Comparison of ENCODE assay signal across 24 cellular contexts in the genomic region with DNA sequence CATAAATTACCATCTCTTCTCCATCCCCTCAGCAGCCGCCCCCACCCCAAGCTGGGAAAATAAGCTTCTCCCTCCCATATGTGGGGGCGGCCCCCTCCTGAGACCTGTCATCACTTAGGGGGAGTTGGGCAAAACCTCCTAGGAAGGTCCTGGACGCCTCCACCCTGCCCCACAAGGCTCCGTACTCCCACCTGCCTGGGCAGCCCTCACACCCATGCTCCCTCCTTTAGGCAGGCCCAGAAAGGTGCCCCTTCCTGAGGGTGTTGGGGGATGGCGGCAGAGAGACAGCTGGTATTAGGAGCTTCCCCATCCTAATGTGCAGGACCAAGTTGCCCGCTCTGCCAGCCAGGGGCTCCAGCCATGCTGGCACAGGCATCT. TPM values are rescaled to one million over a fixed set of nuclear protein-coding genes. Genes with fewer than 3 reads are reported as not detected.
DNase-seq lines count a peak whose midpoint lies in the region; ATAC-seq and TF ChIP-seq lines count a peak whose summit lies in the region.
"Had no signal": no experiment of that assay in that cellular context is flagged by ENCODE, and none has a peak within 500 bp of the region (broad histone marks: within the 10 kb centered on the region; RNA-seq: fewer than 3 reads in every experiment).

No MANE protein-coding gene starts in this region.

- no peaks in the 10 kb centered on the region for H3K9me3 ChIP-seq in cardiac muscle cell (ENCODE audit: low read depth)
- H3K9me3 ChIP-seq in heart left ventricle, result no peaks in the 10 kb centered on the region
- no peaks in the 10 kb centered on the region for H3K9me3 ChIP-seq in T-helper 17 cell (ENCODE audit: control insufficient read depth, low read length, poor library complexity, severe bottlenecking)
- H3K9me3 ChIP-seq in muscle layer of colon (ENCODE audit: low read length), result no peaks in the 10 kb centered on the region
- no peaks in the 10 kb centered on the region for H3K9me3 ChIP-seq in uterus

- ATAC-seq in heart left ventricle, result no peak
- ATAC-seq in T-helper 17 cell, result no peak

- WGBS in heart left ventricle, 4 donors, result 87 to 97% (median 94%) methylated on average over 5 to 6 of the region's 6 CpGs

- H3K36me3 ChIP-seq in cardiac muscle cell, result no peaks in the 10 kb centered on the region
- H3K36me3 ChIP-seq in heart left ventricle, result no peaks in the 10 kb centered on the region
- no peaks in the 10 kb centered on the region for H3K36me3 ChIP-seq in muscle layer of colon (ENCODE audit: insufficient read depth, low read length)
- H3K36me3 ChIP-seq in uterus, result no peaks in the 10 kb centered on the region

- peak overlapping the region; percentile 21 for H3K27ac Mint-ChIP-seq in T-helper 17 cell

- H3K4me1 ChIP-seq in cardiac muscle cell (ENCODE audit: low read depth) (peaks cover 53% of the 10 kb centered on the region), heart left ventricle (peaks cover 0 to 47% (median 34%) of the 10 kb centered on the region in 12 donors), muscle layer of colon (ENCODE audit: insufficient read depth, low read length) (peaks cover 38% of the 10 kb centered on the region), uterus (peaks cover 8 to 15% of the 10 kb centered on the region in 2 donors)

- intact Hi-C loops in heart left ventricle (cut with DNase I) (loop anchor here in 9 of 10 donors (5.0 to 10.0 kb wide), 3 partner anchors 58 to 183 kb away; partner anchors contain the start of gene STUM (in 5 of the 9)), uterus (cut with DNase I; ENCODE audit: low total_unique reads) (loop anchor here (10.0 kb wide), 1 partner anchor 61 kb away; the partner anchor contains the start of gene STUM)

- peak overlapping the region; percentile 76 for H3K27ac ChIP-seq in cardiac muscle cell
- H3K27ac ChIP-seq in heart left ventricle, result no peak overlapping the region
- H3K27ac ChIP-seq in muscle layer of colon (ENCODE audit: low read depth, low read length), result peak overlapping the region; percentile 51
- peak overlapping the region; percentile 77 to 81 for H3K27ac ChIP-seq in uterus
- H3K27ac ChIP-seq: PC-9 had no signal

- TF ChIP-seq POLR2A in heart left ventricle (IDR thresholded peaks at IDR 0.05) (no peak), uterus (IDR thresholded peaks at IDR 0.05) (no peak)

- H3K9ac ChIP-seq in muscle layer of colon (ENCODE audit: low read length), result no peak overlapping the region

- H3K4me3 Mint-ChIP-seq in T-helper 17 cell, result no peak overlapping the region

- peaks cover 15% of the 10 kb centered on the region for H3K27me3 Mint-ChIP-seq in T-helper 17 cell

- H3K4me3 ChIP-seq in cardiac muscle cell (no peak overlapping the region), heart left ventricle (no peak overlapping the region), muscle layer of colon (ENCODE audit: low read depth in 1 of 2, low read length in 2 of 2) (no peak overlapping the region), uterus (no peak overlapping the region), foreskin fibroblast (ENCODE audit: low read depth in 1 of 2, low read length in 2 of 2) (no peak overlapping the region)
- H3K4me3 ChIP-seq: PC-9 had no signal

- H3K27me3 ChIP-seq in cardiac muscle cell (no peaks in the 10 kb centered on the region), heart left ventricle (peaks cover 0 to 2% (median 0%) of the 10 kb centered on the region in 9 donors), muscle layer of colon (ENCODE audit: control insufficient read depth in 1 of 2, insufficient read depth in 2 of 2, low read length in 2 of 2) (no peaks in the 10 kb centered on the region), uterus (no peaks in the 10 kb centered on the region)

- DNase-seq in cardiac muscle cell (ENCODE audit: low read depth in 1 of 2, low spot score in 1 of 2) (no peak), heart left ventricle (no peak), T-helper 17 cell (no peak), uterus (peak in 1 of 2 donors; percentile 15), foreskin fibroblast (no peak), NCI-H146 treated with DMSO at 0.1 percent for 48 hours (lab: John Stamatoyannopoulos, UW; ENCODE audit: unreplicated experiment) (no peak)
- DNase-seq in central memory CD4-positive, alpha-beta T cell, result no peak
- DNase-seq: DMS153, DND-41, Karpas-422, NCI-H1105, NCI-H1436 treated with DMSO at 0.1 percent for 48 hours, NCI-H1930, NCI-H2107, NCI-H446, NCI-H526, Right ventricle myocardium superior had no signal

- no peaks in the 10 kb centered on the region for H3K36me3 Mint-ChIP-seq in T-helper 17 cell (ENCODE audit: low read depth)

- H3K4me1 Mint-ChIP-seq in T-helper 17 cell, result peaks cover 2% of the 10 kb centered on the region

- TF ChIP-seq CTCF in cardiac muscle cell (IDR thresholded peaks at IDR 0.05; ENCODE audit: low read depth, low read length) (no peak), heart left ventricle (IDR thresholded peaks at IDR 0.05) (no peak), uterus (IDR thresholded peaks at IDR 0.05) (no peak), foreskin fibroblast (IDR thresholded peaks at IDR 0.05; ENCODE audit: low read depth, low read length) (no peak)

RNA-seq across cellular contexts. Expression of gene STUM, which starts 57.0 kb away (rescaled TPM):
- total RNA-seq in cardiac muscle cell, result 2.4 and 7.6 TPM in 2 replicates
- 0.71 and 4.8 TPM in 2 replicates for polyA plus RNA-seq in cardiac muscle cell
- 1 to 10 TPM in 4 of 9 donors, under 1 TPM in 5; 0.39 to 1.7 (median 0.97) TPM for total RNA-seq in heart left ventricle
- 1 to 10 TPM in 1 of 2 donors, under 1 TPM in 1; 0.53 to 1.1 TPM for polyA plus RNA-seq in heart left ventricle
- total RNA-seq in T-helper 17 cell, result not detected
- total RNA-seq in uterus, result 1 to 10 TPM in 3 of 4 donors, under 1 TPM in 1; 0.88 to 9.1 (median 2.2) TPM
- total RNA-seq: A172, HepG2, HT1080, PC-9, RPMI7951 had no signal
- polyA plus RNA-seq: BJ, HepG2 had no signal

Comparison
In these comparisons a context has a peak if more than half of its experiments do, and no peak if none do; other contexts are left out.
1. H3K27ac ChIP-seq: peak in cardiac muscle cell (single experiment), muscle layer of colon (single experiment) and uterus (2 of 2); none in heart left ventricle (0 of 12).